Comparison of ENCODE assay signal across 12 cellular contexts in the genomic region with DNA sequence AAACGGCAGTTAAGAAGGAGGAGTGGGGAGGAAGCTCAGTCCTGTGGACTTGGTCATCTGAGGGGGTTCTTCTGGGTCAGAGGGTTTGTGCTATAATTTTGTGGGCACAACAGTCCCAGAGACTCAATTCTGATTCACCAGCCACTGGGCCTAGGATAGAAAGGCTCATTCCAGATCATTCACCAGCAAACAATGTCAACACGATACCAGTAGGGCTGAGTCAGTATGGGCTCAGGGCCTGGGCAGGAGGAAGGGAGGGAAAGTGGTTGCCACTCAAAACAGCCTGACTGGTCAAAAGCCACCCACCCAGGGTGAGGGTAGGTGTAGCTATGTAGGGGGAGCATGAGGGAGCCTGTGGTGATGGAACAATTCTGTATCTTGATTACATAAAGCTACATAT.
DNase-seq lines count a peak whose midpoint lies in the region; ATAC-seq and TF ChIP-seq lines count a peak whose summit lies in the region.
"Had no signal": no experiment of that assay in that cellular context is flagged by ENCODE, and none has a peak within 500 bp of the region (broad histone marks: within the 10 kb centered on the region; RNA-seq: fewer than 3 reads in every experiment).

No MANE protein-coding gene starts in this region.

- no peaks in the 10 kb centered on the region for H3K27me3 Mint-ChIP-seq in activated T-cell treated with anti-CD3 and anti-CD28 coated beads, Interleukin-2, amount 50 U/mL, for 72 hours (ENCODE audit: low read depth)
- no peaks in the 10 kb centered on the region for H3K27me3 Mint-ChIP-seq in activated CD4-positive, alpha-beta T cell treated with anti-CD3 and anti-CD28 coated beads, Interleukin-2, amount 10 ng/mL, durations not matched to agents 7 days and 5 days
- H3K27me3 Mint-ChIP-seq: T-cell had no signal

- no peaks in the 10 kb centered on the region for H3K9me3 Mint-ChIP-seq in activated T-cell treated with anti-CD3 and anti-CD28 coated beads, Interleukin-2, amount 50 U/mL, for 72 hours
- H3K9me3 Mint-ChIP-seq in activated CD4-positive, alpha-beta T cell treated with anti-CD3 and anti-CD28 coated beads, Interleukin-2, amount 10 ng/mL, durations not matched to agents 7 days and 5 days = no peaks in the 10 kb centered on the region
- H3K9me3 Mint-ChIP-seq: T-cell had no signal

- TF ChIP-seq CTCF in fibroblast of lung (conservative IDR thresholded peaks at IDR 0.05 in 1 of 2, IDR thresholded peaks at IDR 0.05 in 1 of 2; ENCODE audit: low read depth in 1 of 2, low read length in 2 of 2) = no peak

- H3K27me3 ChIP-seq in SJCRH30 = no peaks in the 10 kb centered on the region
- no peaks in the 10 kb centered on the region for H3K27me3 ChIP-seq in fibroblast of lung (ENCODE audit: control insufficient read depth, insufficient read depth, low read length)
- H3K27me3 ChIP-seq: dorsolateral prefrontal cortex, uterus had no signal

- POLR2A ChIA-PET in activated CD4-positive, alpha-beta T cell treated with anti-CD3 and anti-CD28 coated beads, Interleukin-2, amount 10 ng/mL, durations not matched to agents 7 days and 5 days (lab: Charles Lee) = no interaction called here

- H3K4me1 ChIP-seq in SJCRH30 (peaks cover 62% of the 10 kb centered on the region), fibroblast of lung (ENCODE audit: control insufficient read depth, extremely low read depth, insufficient read depth, low read length) (peaks cover 25% of the 10 kb centered on the region)

- H3K27ac ChIP-seq in SJCRH30 (peak overlapping the region; percentile 91), fibroblast of lung (ENCODE audit: insufficient read depth, low read length) (peak overlapping the region; percentile 68)
- H3K27ac ChIP-seq: dorsolateral prefrontal cortex, uterus had no signal

- peaks cover 3 to 8% of the 10 kb centered on the region in 2 donors for H3K36me3 Mint-ChIP-seq in activated T-cell treated with anti-CD3 and anti-CD28 coated beads, Interleukin-2, amount 50 U/mL, for 72 hours (ENCODE audit: insufficient read depth in 2 of 2)
- H3K36me3 Mint-ChIP-seq in activated CD4-positive, alpha-beta T cell treated with anti-CD3 and anti-CD28 coated beads, Interleukin-2, amount 10 ng/mL, durations not matched to agents 7 days and 5 days (ENCODE audit: low read depth) = peaks cover 32% of the 10 kb centered on the region

- H3K4me3 Mint-ChIP-seq in activated T-cell treated with anti-CD3 and anti-CD28 coated beads, Interleukin-2, amount 50 U/mL, for 72 hours = no peak overlapping the region
- no peak overlapping the region for H3K4me3 Mint-ChIP-seq in activated CD4-positive, alpha-beta T cell treated with anti-CD3 and anti-CD28 coated beads, Interleukin-2, amount 10 ng/mL, durations not matched to agents 7 days and 5 days
- H3K4me3 Mint-ChIP-seq: T-cell had no signal

- H3K9ac ChIP-seq in fibroblast of lung (ENCODE audit: insufficient read depth, low read length) = no peak overlapping the region

- H3K4me2 ChIP-seq in fibroblast of lung (ENCODE audit: extremely low read depth, insufficient read depth, low read length) = no peak overlapping the region

- no peak overlapping the region for H2AFZ ChIP-seq in fibroblast of lung (ENCODE audit: low read length)

- H3K9me3 ChIP-seq in SJCRH30 (replicated peaks) (no peaks in the 10 kb centered on the region), fibroblast of lung (ENCODE audit: control insufficient read depth, insufficient read depth, low read depth, low read length) (no peaks in the 10 kb centered on the region)
- H3K9me3 ChIP-seq: uterus had no signal

- H3K79me2 ChIP-seq in fibroblast of lung (ENCODE audit: control insufficient read depth, insufficient read depth, low read length) = no peaks in the 10 kb centered on the region

- CTCF ChIA-PET in activated CD4-positive, alpha-beta T cell treated with anti-CD3 and anti-CD28 coated beads, Interleukin-2, amount 10 ng/mL, durations not matched to agents 7 days and 5 days (lab: Charles Lee) = no interaction called here

- no peaks in the 10 kb centered on the region for H4K20me1 ChIP-seq in fibroblast of lung (ENCODE audit: control insufficient read depth, extremely low read depth, insufficient read depth, low read length)

- ATAC-seq in HG03139 (IDR thresholded peaks at IDR 0.05; ENCODE audit: unreplicated experiment) = no peak
- no peak for ATAC-seq in activated T-cell treated with anti-CD3 and anti-CD28 coated beads, Interleukin-2, amount 50 U/mL, for 72 hours (replicated peaks in 1 of 2)
- ATAC-seq: T-cell had no signal

- H3K27ac Mint-ChIP-seq in activated T-cell treated with anti-CD3 and anti-CD28 coated beads, Interleukin-2, amount 50 U/mL, for 72 hours = no peak overlapping the region
- no peak overlapping the region for H3K27ac Mint-ChIP-seq in activated CD4-positive, alpha-beta T cell treated with anti-CD3 and anti-CD28 coated beads, Interleukin-2, amount 10 ng/mL, durations not matched to agents 7 days and 5 days

- peak; percentile 90 for DNase-seq in GM04503 (ENCODE audit: low read depth)
- no peak for DNase-seq in SJCRH30
- DNase-seq in fibroblast of lung (ENCODE audit: low read depth in 2 of 2) = peak; percentile 78 to 96
- DNase-seq in renal cortical epithelial cell (ENCODE audit: low read depth) = peak; percentile 94
- DNase-seq in activated T-cell treated with anti-CD3 and anti-CD28 coated beads, Interleukin-2, amount 50 U/mL, for 72 hours = no peak
- no peak for DNase-seq in NCI-H1048 (lab: John Stamatoyannopoulos, UW)
- DNase-seq in activated CD4-positive, alpha-beta T cell treated with anti-CD3 and anti-CD28 coated beads, Interleukin-2, amount 10 ng/mL, durations not matched to agents 7 days and 5 days = no peak
- DNase-seq: activated gamma-delta T cell treated with Interleukin-2 at 50 U/mL for 16 hours, dorsolateral prefrontal cortex, T-cell, uterus had no signal

- peaks cover 9% of the 10 kb centered on the region for H3K4me1 Mint-ChIP-seq in activated T-cell treated with anti-CD3 and anti-CD28 coated beads, Interleukin-2, amount 50 U/mL, for 72 hours (ENCODE audit: low read depth)
- peaks cover 9% of the 10 kb centered on the region for H3K4me1 Mint-ChIP-seq in activated CD4-positive, alpha-beta T cell treated with anti-CD3 and anti-CD28 coated beads, Interleukin-2, amount 10 ng/mL, durations not matched to agents 7 days and 5 days

- peaks cover 8% of the 10 kb centered on the region for H3K36me3 ChIP-seq in SJCRH30
- H3K36me3 ChIP-seq in fibroblast of lung (ENCODE audit: control insufficient read depth, insufficient read depth, low read length) = no peaks in the 10 kb centered on the region
- H3K36me3 ChIP-seq: uterus had no signal

- H3K4me3 ChIP-seq in SJCRH30 = no peak overlapping the region
- H3K4me3 ChIP-seq in fibroblast of lung (replicated peaks in 1 of 4; ENCODE audit: control extremely low read depth in 1 of 4, insufficient read depth in 1 of 4, low read depth in 3 of 4, low read length in 4 of 4) = no peak overlapping the region
- H3K4me3 ChIP-seq: dorsolateral prefrontal cortex, uterus had no signal

Comparison
In these comparisons a context has a peak if more than half of its experiments do, and no peak if none do; other contexts are left out.
1. DNase-seq: peak in GM04503 (single experiment), fibroblast of lung (2 of 2) and renal cortical epithelial cell (single experiment); none in SJCRH30 (0 of 2), activated T-cell treated with anti-CD3 and anti-CD28 coated beads, Interleukin-2, amount 50 U/mL, for 72 hours (0 of 2), NCI-H1048 (single experiment) and activated CD4-positive, alpha-beta T cell treated with anti-CD3 and anti-CD28 coated beads, Interleukin-2, amount 10 ng/mL, durations not matched to agents 7 days and 5 days (single experiment).